9 cellular contexts compared by ENCODE assay signal in the genomic region with DNA sequence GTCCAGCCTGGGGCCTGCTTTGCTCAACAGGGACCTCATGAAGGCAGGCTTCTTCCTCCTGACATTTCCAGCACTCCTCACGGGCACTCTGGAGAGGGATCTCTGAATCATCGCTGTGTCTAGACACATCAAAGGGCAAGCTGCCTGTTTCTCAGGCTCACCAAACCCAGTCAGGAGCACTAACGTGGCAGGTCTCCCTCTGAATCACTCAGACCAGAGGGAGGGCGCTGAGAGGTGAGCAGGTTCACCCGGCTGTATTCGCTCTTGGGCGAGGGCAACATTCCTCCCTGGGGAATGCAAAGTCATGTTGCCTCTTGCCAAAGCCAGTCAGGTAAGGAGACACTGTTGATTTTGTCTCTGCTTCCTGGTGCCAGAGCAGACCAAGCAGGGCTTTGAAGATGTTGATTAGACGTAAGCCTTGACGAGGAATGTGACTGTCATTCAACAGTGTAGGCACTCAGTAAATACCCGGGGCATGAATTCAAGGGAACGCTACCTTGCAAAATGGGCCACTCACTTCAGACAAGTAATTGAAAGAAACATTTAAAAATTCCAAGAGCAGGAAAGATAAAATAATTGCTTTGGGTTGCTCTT. TPM values are rescaled to one million over a fixed set of nuclear protein-coding genes. Genes with fewer than 3 reads are reported as not detected.
DNase-seq lines count a peak whose midpoint lies in the region; ATAC-seq lines count a peak whose summit lies in the region.
"Had no signal": no experiment of that assay in that cellular context is flagged by ENCODE, and none has a peak within 500 bp of the region (broad histone marks: within the 10 kb centered on the region; RNA-seq: fewer than 3 reads in every experiment).

No MANE protein-coding gene starts in this region.

- H3K4ac ChIP-seq in trophoblast cell (ENCODE audit: low read depth, low read length) = no peak overlapping the region

- no peaks in the 10 kb centered on the region for H3K27me3 ChIP-seq in trophoblast cell (ENCODE audit: insufficient read depth, low read length)
- H3K27me3 ChIP-seq in CD8-positive, alpha-beta memory T cell (ENCODE audit: insufficient read depth, low read length, poor library complexity, severe bottlenecking) = no peaks in the 10 kb centered on the region

- CTCF ChIA-PET in CD8-positive, alpha-beta memory T cell (lab: Charles Lee) = no interaction called here

- no peak overlapping the region for H4K12ac ChIP-seq in trophoblast cell (ENCODE audit: low read depth, low read length)

- H3K14ac ChIP-seq in trophoblast cell (ENCODE audit: low read length) = no peak overlapping the region

- no peak overlapping the region for H2BK120ac ChIP-seq in trophoblast cell (ENCODE audit: insufficient read depth, low read length, poor library complexity)

- H3K79me2 ChIP-seq in trophoblast cell (ENCODE audit: control insufficient read depth, insufficient read depth, low read length, poor library complexity) = peaks cover 2% of the 10 kb centered on the region

- ATAC-seq in esophagus mucosa (peak; percentile 99), HG03039 (IDR thresholded peaks at IDR 0.05; ENCODE audit: unreplicated experiment) (no peak)

- peak; percentile 29 for DNase-seq in DMS79 treated with DMSO at 0.1 percent for 48 hours (lab: John Stamatoyannopoulos, UW)
- peak; percentile 76 for DNase-seq in NCI-H2196 (lab: John Stamatoyannopoulos, UW; ENCODE audit: unreplicated experiment)
- DNase-seq in trophoblast cell = peak; percentile 99
- DNase-seq in NCI-H1694 (lab: John Stamatoyannopoulos, UW) = no peak
- no peak for DNase-seq in NCI-H446 (lab: John Stamatoyannopoulos, UW)
- DNase-seq in CD8-positive, alpha-beta memory T cell = no peak
- DNase-seq: NCI-H1436 had no signal

- no peak overlapping the region for H3K27ac Mint-ChIP-seq in CD8-positive, alpha-beta memory T cell

- H3K36me3 Mint-ChIP-seq in CD8-positive, alpha-beta memory T cell = no peaks in the 10 kb centered on the region

- no peaks in the 10 kb centered on the region for H3K27me3 Mint-ChIP-seq in CD8-positive, alpha-beta memory T cell

- no peaks in the 10 kb centered on the region for H3K36me3 ChIP-seq in trophoblast cell (ENCODE audit: control insufficient read depth in 1 of 2, insufficient read depth in 2 of 2, low read length in 2 of 2)
- H3K36me3 ChIP-seq in CD8-positive, alpha-beta memory T cell (ENCODE audit: insufficient read depth, low read length) = no peaks in the 10 kb centered on the region

- no peak overlapping the region for H3K4me3 Mint-ChIP-seq in CD8-positive, alpha-beta memory T cell

- peak overlapping the region; percentile 97 for H3K27ac ChIP-seq in trophoblast cell (ENCODE audit: low read depth, low read length)
- no peak overlapping the region for H3K27ac ChIP-seq in CD8-positive, alpha-beta memory T cell (ENCODE audit: low read depth, low read length)

- H3K4me1 ChIP-seq in trophoblast cell (ENCODE audit: control insufficient read depth in 1 of 2, insufficient read depth in 2 of 2, low read length in 2 of 2) = peaks cover 6 to 15% of the 10 kb centered on the region in 2 experiments
- no peaks in the 10 kb centered on the region for H3K4me1 ChIP-seq in CD8-positive, alpha-beta memory T cell (ENCODE audit: insufficient read depth, low read length)

- H2BK5ac ChIP-seq in trophoblast cell (ENCODE audit: low read depth, low read length, poor library complexity) = no peak overlapping the region

- no peaks in the 10 kb centered on the region for H3K4me1 Mint-ChIP-seq in CD8-positive, alpha-beta memory T cell

- H4K91ac ChIP-seq in trophoblast cell (ENCODE audit: low read depth, low read length) = no peak overlapping the region

- no peaks in the 10 kb centered on the region for H3K9me3 ChIP-seq in trophoblast cell (ENCODE audit: insufficient read depth, low read depth, low read length)
- H3K9me3 ChIP-seq in CD8-positive, alpha-beta memory T cell (ENCODE audit: low read length) = no peaks in the 10 kb centered on the region

- no peak overlapping the region for H3K23ac ChIP-seq in trophoblast cell (ENCODE audit: low read length)

- POLR2A ChIA-PET in CD8-positive, alpha-beta memory T cell (lab: Charles Lee) = no interaction called here

- no peak overlapping the region for H2AFZ ChIP-seq in trophoblast cell (ENCODE audit: insufficient read depth, low read length, poor library complexity)

- H4K8ac ChIP-seq in trophoblast cell (ENCODE audit: low read depth, low read length) = no peak overlapping the region

- no peak overlapping the region for H3K4me3 ChIP-seq in trophoblast cell (ENCODE audit: low read depth, low read length)
- H3K4me3 ChIP-seq in CD8-positive, alpha-beta memory T cell (ENCODE audit: low read length) = no peak overlapping the region

- H3K4me2 ChIP-seq in trophoblast cell (ENCODE audit: low read length) = no peak overlapping the region

- H2BK12ac ChIP-seq in trophoblast cell (ENCODE audit: low read length) = no peak overlapping the region

- H3K9me3 Mint-ChIP-seq in CD8-positive, alpha-beta memory T cell = no peaks in the 10 kb centered on the region

- H3K18ac ChIP-seq in trophoblast cell (ENCODE audit: low read length) = no peak overlapping the region

- H3K79me1 ChIP-seq in trophoblast cell (ENCODE audit: low read length) = peaks cover 36% of the 10 kb centered on the region

- no CpG with 5 or more reads among the region's 11 CpGs for WGBS in trophoblast cell (ENCODE audit: extremely low coverage, insufficient coverage, insufficient read length)

- H2AK5ac ChIP-seq in trophoblast cell (ENCODE audit: low read length) = no peak overlapping the region

- H3K9ac ChIP-seq in trophoblast cell (ENCODE audit: low read length) = no peak overlapping the region

RNA-seq across cellular contexts. Expression of a gene that starts 50.1 kb away (rescaled TPM):
- 1.3 TPM for total RNA-seq in esophagus mucosa
- polyA plus RNA-seq in trophoblast cell (2013) = 4.6 and 4.7 TPM in 2 replicates
- under 1 TPM; 0.37 to 0.58 TPM for total RNA-seq in CD8-positive, alpha-beta memory T cell
- polyA plus RNA-seq in CD8-positive, alpha-beta memory T cell = 0.40 TPM

RNA-seq across cellular contexts. Expression of a gene that starts 53.3 kb away (rescaled TPM):
- 1.8 TPM for total RNA-seq in esophagus mucosa
- 0.04 TPM in 1 of 2 replicates, not detected in the other for polyA plus RNA-seq in trophoblast cell (2013)
- total RNA-seq in CD8-positive, alpha-beta memory T cell = under 1 TPM; 0.09 to 0.15 TPM
- 0.91 TPM for polyA plus RNA-seq in CD8-positive, alpha-beta memory T cell

Comparison
In these comparisons a context has a peak if more than half of its experiments do, and no peak if none do; other contexts are left out.
1. DNase-seq: peak in DMS79 treated with DMSO at 0.1 percent for 48 hours (single experiment), NCI-H2196 (single experiment) and trophoblast cell (2 of 2); none in NCI-H1694 (single experiment), NCI-H446 (0 of 2) and CD8-positive, alpha-beta memory T cell (0 of 5).